In genomic region chr18:75162467-75162866, GRCh38 we compare ENCODE assay signal across 11 cellular contexts. TPM values are rescaled to one million over a fixed set of nuclear protein-coding genes. Genes with fewer than 3 reads are reported as not detected.
A peak's percentile ranks its signal among the peaks of the same experiment; 100 is the strongest.
DNase-seq lines count a peak whose midpoint lies in the region; ATAC-seq and TF ChIP-seq lines count a peak whose summit lies in the region.
"Had no signal": no experiment of that assay in that cellular context is flagged by ENCODE, and none has a peak within 500 bp of the region (broad histone marks: within the 10 kb centered on the region; RNA-seq: fewer than 3 reads in every experiment).

No MANE protein-coding gene starts in this region.

- intact Hi-C loops in Right ventricle myocardium superior (cut with DNase I) (no loop called here), cardiac septum (cut with DNase I) (no loop called here), left cardiac atrium (cut with DNase I) (no loop called here)

- in situ Hi-C loops in brain microvascular endothelial cell (cut with HindIII; ENCODE audit: low pct_ligation_motif_present, low sequenced_read_pairs): no loop called here

- TF ChIP-seq CTCF in brain microvascular endothelial cell (IDR thresholded peaks at IDR 0.05; ENCODE audit: low read depth, low read length, missing control alignments): no peak

- ATAC-seq in Right ventricle myocardium superior (ENCODE audit: poor library complexity) (peak; percentile 92), left cardiac atrium (peak; percentile 41 to 82)

- H3K36me3 ChIP-seq in brain microvascular endothelial cell (replicated peaks): no peaks in the 10 kb centered on the region
- H3K36me3 ChIP-seq: upper lobe of left lung had no signal

- H3K27ac ChIP-seq in brain microvascular endothelial cell: no peak overlapping the region
- H3K27ac ChIP-seq: upper lobe of left lung had no signal

- H3K27me3 ChIP-seq in brain microvascular endothelial cell (replicated peaks): peaks cover 3% of the 10 kb centered on the region
- H3K27me3 ChIP-seq: upper lobe of left lung had no signal

- no peak overlapping the region for H3K4me3 ChIP-seq in brain microvascular endothelial cell (ENCODE audit: low read depth, low read length)

- DNase-seq in Right ventricle myocardium superior (no peak), cardiac septum (ENCODE audit: low spot score) (no peak), brain microvascular endothelial cell (peak; percentile 4), left cardiac atrium (no peak), OCI-M2 (lab: John Stamatoyannopoulos, UW; ENCODE audit: unreplicated experiment) (no peak), H4 (ENCODE audit: low spot score) (no peak), NOMO-1 treated with dmso at 0.1 percent for 144 hours (lab: John Stamatoyannopoulos, UW; ENCODE audit: unreplicated experiment) (no peak)
- no peak for DNase-seq in effector CD8-positive, alpha-beta T cell (lab: John Stamatoyannopoulos, UW)
- DNase-seq: NCI-H1930; NK-92 treated with Interleukin-12 subunit alpha and Interleukin-12 subunit beta, amount 100 ng/mL, for 24 hours; upper lobe of left lung had no signal

RNA-seq across cellular contexts. Expression of gene PTGR3, which starts 46.5 kb away (rescaled TPM):
- total RNA-seq in Right ventricle myocardium superior: 81.5 TPM
- 33.7 TPM for total RNA-seq in cardiac septum
- total RNA-seq in left cardiac atrium: 10 to 100 TPM; 33.8 to 51.1 TPM
- total RNA-seq in H4 (2014; rRNA removed; shearing (Covaris generic)): 14.0 and 16.5 TPM in 2 replicates

RNA-seq across cellular contexts. Expression of gene TSHZ1, which starts 48.1 kb away (rescaled TPM):
- total RNA-seq in Right ventricle myocardium superior: 24.0 TPM
- 13.3 TPM for total RNA-seq in cardiac septum
- 10 to 100 TPM; 14.0 to 22.6 TPM for total RNA-seq in left cardiac atrium
- 4.8 and 8.9 TPM in 2 replicates for total RNA-seq in H4 (2014; rRNA removed; shearing (Covaris generic))
